Comparison of ENCODE assay signal across 25 cellular contexts in genomic region chr4:6424425-6424824, GRCh38. TPM values are rescaled to one million over a fixed set of nuclear protein-coding genes. Genes with fewer than 3 reads are reported as not detected.
"Had no signal": no experiment of that assay in that cellular context is flagged by ENCODE, and none has a peak within 500 bp of the region (broad histone marks: within the 10 kb centered on the region; RNA-seq: fewer than 3 reads in every experiment).

No MANE protein-coding gene starts in this region.

- H3K4me2 ChIP-seq: hepatocyte, smooth muscle cell had no signal

- ATAC-seq: left colon; left lung; lower lobe of right lung; naive thymus-derived CD8-positive, alpha-beta T cell; right lobe of liver; upper lobe of right lung had no signal

- H3K4me3 ChIP-seq: heart left ventricle, hepatocyte, left lung, lower lobe of right lung, right atrium auricular region, right lobe of liver, smooth muscle cell, suprapubic skin, thoracic aorta, tibial artery, upper lobe of right lung had no signal

- H3K9me3 ChIP-seq: heart left ventricle, left lung, lower lobe of right lung, right atrium auricular region, right lobe of liver, suprapubic skin, thoracic aorta, tibial artery, upper lobe of right lung had no signal

- H3K27ac ChIP-seq: heart left ventricle, hepatocyte, left lung, lower lobe of right lung, parathyroid adenoma, right atrium auricular region, right lobe of liver, suprapubic skin, thoracic aorta, tibial artery, upper lobe of right lung had no signal

- H2AFZ ChIP-seq: hepatocyte, parathyroid adenoma had no signal

- H3K27me3 ChIP-seq: hepatocyte, right atrium auricular region, right lobe of liver, suprapubic skin had no signal

- H3K79me2 ChIP-seq: hepatocyte, parathyroid adenoma had no signal

- H3K4me1 ChIP-seq: heart left ventricle, left lung, lower lobe of right lung, parathyroid adenoma, right atrium auricular region, right lobe of liver, suprapubic skin, tibial artery, upper lobe of right lung had no signal

- DNase-seq: heart left ventricle; left colon; lower lobe of right lung; mammary epithelial cell; mesenchymal stem cell; right lobe of liver; stimulated activated CD4-positive, alpha-beta T cell treated with anti-CD3 and anti-CD28 coated beads, Interleukin-12 subunit alpha, Interleukin-12 subunit beta, amount 100 ng/mL, for 4 hours; stimulated activated CD4-positive, alpha-beta T cell treated with anti-CD3 and anti-CD28 coated beads, Interleukin-4, amount 100 ng/mL, for 24 hours; stimulated activated naive CD4-positive, alpha-beta T cell; tibial artery; trophoblast cell had no signal

- H3K36me3 ChIP-seq: heart left ventricle, left lung, lower lobe of right lung, right atrium auricular region, right lobe of liver, suprapubic skin, thoracic aorta, tibial artery, upper lobe of right lung had no signal

- FAIRE-seq: keratinocyte, urothelium cell line had no signal

- H3K9ac ChIP-seq: parathyroid adenoma had no signal

RNA-seq across cellular contexts. Expression of gene PPP2R2C, which starts 48.0 kb away (rescaled TPM):
- total RNA-seq: lower lobe of right lung; naive thymus-derived CD8-positive, alpha-beta T cell; osteocyte; pulmonary artery endothelial cell; skeletal muscle tissue had no signal
- polyA plus RNA-seq: naive thymus-derived CD8-positive, alpha-beta T cell had no signal
